ENCODE assay signal across 19 cellular contexts in genomic region chr10:49334993-49335972, GRCh38. TPM values are rescaled to one million over a fixed set of nuclear protein-coding genes. Genes with fewer than 3 reads are reported as not detected.
DNase-seq lines count a peak whose midpoint lies in the region; ATAC-seq and TF ChIP-seq lines count a peak whose summit lies in the region.
"Had no signal": no experiment of that assay in that cellular context is flagged by ENCODE, and none has a peak within 500 bp of the region (broad histone marks: within the 10 kb centered on the region; RNA-seq: fewer than 3 reads in every experiment).

No MANE protein-coding gene starts in this region.

- no peaks in the 10 kb centered on the region for H4K20me1 ChIP-seq in Loucy (ENCODE audit: insufficient read depth, low read length, poor library complexity, severe bottlenecking)

- H3K4me3 Mint-ChIP-seq in CD8-positive, alpha-beta T cell: no peak overlapping the region
- no peak overlapping the region for H3K4me3 Mint-ChIP-seq in activated CD8-positive, alpha-beta T cell treated with anti-CD3 and anti-CD28 coated beads for 36 hours
- peak overlapping the region in 1 of 10 donors; percentile 15 for H3K4me3 Mint-ChIP-seq in naive thymus-derived CD4-positive, alpha-beta T cell

- intact Hi-C loops in CD8-positive, alpha-beta T cell (cut with DNase I, micrococcal nuclease): no loop called here
- intact Hi-C loops in activated CD8-positive, alpha-beta T cell treated with anti-CD3 and anti-CD28 coated beads for 36 hours (cut with micrococcal nuclease): no loop called here
- intact Hi-C loops in naive thymus-derived CD4-positive, alpha-beta T cell (cut with micrococcal nuclease): no loop called here

- CTCF ChIA-PET in CD8-positive, alpha-beta T cell (lab: Charles Lee): no interaction called here
- CTCF ChIA-PET in activated CD8-positive, alpha-beta T cell treated with anti-CD3 and anti-CD28 coated beads for 36 hours (lab: Charles Lee): no interaction called here
- CTCF ChIA-PET in naive thymus-derived CD4-positive, alpha-beta T cell (lab: Charles Lee): no interaction called here

- H3K9me3 ChIP-seq in CD8-positive, alpha-beta T cell (ENCODE audit: low read length): no peaks in the 10 kb centered on the region
- peaks cover 7% of the 10 kb centered on the region; the same call in 1 of the 2 replicates for H3K9me3 ChIP-seq in Loucy (ENCODE audit: insufficient read depth, low read depth, low read length)
- no peaks in the 10 kb centered on the region for H3K9me3 ChIP-seq in naive thymus-derived CD4-positive, alpha-beta T cell (ENCODE audit: control insufficient read depth in 2 of 3, low read length in 3 of 3)
- H3K9me3 ChIP-seq: breast epithelium, esophagus squamous epithelium, pancreas, thoracic aorta had no signal

- H3K36me3 ChIP-seq in CD8-positive, alpha-beta T cell (ENCODE audit: insufficient read depth, low read length): no peaks in the 10 kb centered on the region
- no peaks in the 10 kb centered on the region for H3K36me3 ChIP-seq in Loucy (ENCODE audit: insufficient read depth, low read length)
- no peaks in the 10 kb centered on the region for H3K36me3 ChIP-seq in naive thymus-derived CD4-positive, alpha-beta T cell (ENCODE audit: control insufficient read depth in 2 of 3, insufficient read depth in 3 of 3, low read length in 3 of 3)
- H3K36me3 ChIP-seq: breast epithelium, esophagus squamous epithelium, pancreas, thoracic aorta had no signal

- H2AFZ ChIP-seq in Loucy (ENCODE audit: low read length): peak overlapping the region; percentile 66; the same call in 1 of the 2 replicates

- H3K27me3 Mint-ChIP-seq in CD8-positive, alpha-beta T cell (ENCODE audit: low read depth): no peaks in the 10 kb centered on the region
- H3K27me3 Mint-ChIP-seq in activated CD8-positive, alpha-beta T cell treated with anti-CD3 and anti-CD28 coated beads for 36 hours: no peaks in the 10 kb centered on the region
- H3K27me3 Mint-ChIP-seq in naive thymus-derived CD4-positive, alpha-beta T cell: peaks cover 0 to 13% (median under 1%) of the 10 kb centered on the region in 5 donors

- no peak for TF ChIP-seq CTCF in CD8-positive, alpha-beta T cell (IDR thresholded peaks at IDR 0.05)
- TF ChIP-seq CTCF in Loucy (conservative IDR thresholded peaks at IDR 0.05; ENCODE audit: low read length) (no peak), GM13977 (IDR thresholded peaks at IDR 0.05; ENCODE audit: extremely low read depth, insufficient read depth, missing control alignments) (no peak)
- no peak for TF ChIP-seq CTCF in activated CD8-positive, alpha-beta T cell treated with anti-CD3 and anti-CD28 coated beads for 36 hours (IDR thresholded peaks at IDR 0.05)

- POLR2A ChIA-PET in CD8-positive, alpha-beta T cell (lab: Charles Lee): no interaction called here
- POLR2A ChIA-PET in activated CD8-positive, alpha-beta T cell treated with anti-CD3 and anti-CD28 coated beads for 36 hours (lab: Charles Lee): no interaction called here
- POLR2A ChIA-PET in naive thymus-derived CD4-positive, alpha-beta T cell (lab: Charles Lee): no interaction called here

- peaks cover 16% of the 10 kb centered on the region for H3K9me3 Mint-ChIP-seq in CD8-positive, alpha-beta T cell
- H3K9me3 Mint-ChIP-seq in activated CD8-positive, alpha-beta T cell treated with anti-CD3 and anti-CD28 coated beads for 36 hours: no peaks in the 10 kb centered on the region
- peaks cover 0 to 24% (median 18%) of the 10 kb centered on the region in 11 donors for H3K9me3 Mint-ChIP-seq in naive thymus-derived CD4-positive, alpha-beta T cell

- no peak overlapping the region for H3K9ac ChIP-seq in Loucy (ENCODE audit: low read depth, low read length, poor library complexity, severe bottlenecking)

- H3K4me1 Mint-ChIP-seq in CD8-positive, alpha-beta T cell (ENCODE audit: low read depth): peaks cover 10% of the 10 kb centered on the region
- H3K4me1 Mint-ChIP-seq in activated CD8-positive, alpha-beta T cell treated with anti-CD3 and anti-CD28 coated beads for 36 hours (ENCODE audit: low read depth): peaks cover 7% of the 10 kb centered on the region
- H3K4me1 Mint-ChIP-seq in naive thymus-derived CD4-positive, alpha-beta T cell: peaks cover 6 to 16% (median 8%) of the 10 kb centered on the region in 7 donors

- no peaks in the 10 kb centered on the region for H3K79me2 ChIP-seq in Loucy (ENCODE audit: insufficient read depth, low read length)

- no peak for DNase-seq in CD8-positive, alpha-beta T cell
- DNase-seq in activated CD8-positive, alpha-beta T cell treated with anti-CD3 and anti-CD28 coated beads for 36 hours: peak; percentile 3
- DNase-seq in naive thymus-derived CD4-positive, alpha-beta T cell: no peak
- no peak for DNase-seq in cerebellar cortex (ENCODE audit: low spot score)
- no peak for DNase-seq in T1000 (lab: John Stamatoyannopoulos, UW)
- DNase-seq in GM13977 (ENCODE audit: low spot score): no peak
- DNase-seq: AML-193; esophagus squamous epithelium; KBM-7; NCI-H1417 treated with DMSO at 0.1 percent for 48 hours; pancreas; stimulated activated CD4-positive, alpha-beta T cell treated with anti-CD3 and anti-CD28 coated beads, Interleukin-4, amount 100 ng/mL, for 24 hours had no signal

- no peaks in the 10 kb centered on the region for H3K4me1 ChIP-seq in CD8-positive, alpha-beta T cell (ENCODE audit: insufficient read depth, low read length)
- peaks cover 6% of the 10 kb centered on the region for H3K4me1 ChIP-seq in Loucy (ENCODE audit: insufficient read depth, low read length, poor library complexity, severe bottlenecking)
- no peaks in the 10 kb centered on the region for H3K4me1 ChIP-seq in naive thymus-derived CD4-positive, alpha-beta T cell (ENCODE audit: control insufficient read depth in 2 of 2, insufficient read depth in 2 of 2, low read length in 2 of 2)
- H3K4me1 ChIP-seq: breast epithelium, esophagus squamous epithelium, pancreas had no signal

- in situ Hi-C loops in GM13977 (cut with MboI; ENCODE audit: low pct_unique_long_range_greater_than_20kb, low sequenced_read_pairs, unreplicated experiment): no loop called here

- no peaks in the 10 kb centered on the region for H3K27me3 ChIP-seq in CD8-positive, alpha-beta T cell (ENCODE audit: insufficient read depth, low read length)
- H3K27me3 ChIP-seq in Loucy (ENCODE audit: insufficient read depth, low read length, poor library complexity, severe bottlenecking): peaks cover 92% of the 10 kb centered on the region
- no peaks in the 10 kb centered on the region for H3K27me3 ChIP-seq in naive thymus-derived CD4-positive, alpha-beta T cell (ENCODE audit: control insufficient read depth in 2 of 2, insufficient read depth in 2 of 2, low read length in 2 of 2)
- H3K27me3 ChIP-seq: breast epithelium, esophagus squamous epithelium, pancreas had no signal

- no peaks in the 10 kb centered on the region for H3F3A ChIP-seq in Loucy (ENCODE audit: low read depth)

- no peak overlapping the region for H3K4me3 ChIP-seq in CD8-positive, alpha-beta T cell (ENCODE audit: low read depth, low read length)
- H3K4me3 ChIP-seq in Loucy (ENCODE audit: low read length, poor library complexity, severe bottlenecking): no peak overlapping the region
- H3K4me3 ChIP-seq in naive thymus-derived CD4-positive, alpha-beta T cell (ENCODE audit: low read length): no peak overlapping the region
- H3K4me3 ChIP-seq: breast epithelium, esophagus squamous epithelium, pancreas, thoracic aorta had no signal

- no peak for ATAC-seq in CD8-positive, alpha-beta T cell
- peak; percentile 72 for ATAC-seq in activated CD8-positive, alpha-beta T cell treated with anti-CD3 and anti-CD28 coated beads for 36 hours
- ATAC-seq in naive thymus-derived CD4-positive, alpha-beta T cell: no peak
- ATAC-seq: pancreas had no signal

- H3K27ac Mint-ChIP-seq in CD8-positive, alpha-beta T cell: peak overlapping the region; percentile 85
- peak overlapping the region; percentile 47 for H3K27ac Mint-ChIP-seq in activated CD8-positive, alpha-beta T cell treated with anti-CD3 and anti-CD28 coated beads for 36 hours
- H3K27ac Mint-ChIP-seq in naive thymus-derived CD4-positive, alpha-beta T cell: peak overlapping the region in 7 of 9 donors; percentile 6 to 73 (median 68)

- H3K4me2 ChIP-seq in Loucy (ENCODE audit: low read depth, low read length, poor library complexity, severe bottlenecking): no peak overlapping the region

- H3K9me2 ChIP-seq in Loucy (replicated peaks; ENCODE audit: low read depth, low read length): no peaks in the 10 kb centered on the region

- H3K27ac ChIP-seq in CD8-positive, alpha-beta T cell (ENCODE audit: low read depth, low read length): no peak overlapping the region
- H3K27ac ChIP-seq in naive thymus-derived CD4-positive, alpha-beta T cell (ENCODE audit: low read depth, low read length): no peak overlapping the region
- H3K27ac ChIP-seq: breast epithelium, esophagus squamous epithelium, HL-60, pancreas, thoracic aorta, VCaP had no signal

- peaks cover 2% of the 10 kb centered on the region for H3K36me3 Mint-ChIP-seq in CD8-positive, alpha-beta T cell
- H3K36me3 Mint-ChIP-seq in activated CD8-positive, alpha-beta T cell treated with anti-CD3 and anti-CD28 coated beads for 36 hours (ENCODE audit: low read depth): peaks cover 3% of the 10 kb centered on the region
- peaks cover 0 to 9% (median 0%) of the 10 kb centered on the region in 5 donors for H3K36me3 Mint-ChIP-seq in naive thymus-derived CD4-positive, alpha-beta T cell

RNA-seq across cellular contexts. Expression of gene C10orf71, which starts 36.3 kb away (rescaled TPM):
- total RNA-seq in CD8-positive, alpha-beta T cell: not detected
- total RNA-seq in activated CD8-positive, alpha-beta T cell treated with anti-CD3 and anti-CD28 coated beads for 36 hours: not detected
- total RNA-seq in naive thymus-derived CD4-positive, alpha-beta T cell: not detected
- not detected for polyA plus RNA-seq in naive thymus-derived CD4-positive, alpha-beta T cell
- total RNA-seq: breast epithelium, lower leg skin, RPMI7951 had no signal
